Comparison of ENCODE assay signal across 17 cellular contexts in the genomic region with DNA sequence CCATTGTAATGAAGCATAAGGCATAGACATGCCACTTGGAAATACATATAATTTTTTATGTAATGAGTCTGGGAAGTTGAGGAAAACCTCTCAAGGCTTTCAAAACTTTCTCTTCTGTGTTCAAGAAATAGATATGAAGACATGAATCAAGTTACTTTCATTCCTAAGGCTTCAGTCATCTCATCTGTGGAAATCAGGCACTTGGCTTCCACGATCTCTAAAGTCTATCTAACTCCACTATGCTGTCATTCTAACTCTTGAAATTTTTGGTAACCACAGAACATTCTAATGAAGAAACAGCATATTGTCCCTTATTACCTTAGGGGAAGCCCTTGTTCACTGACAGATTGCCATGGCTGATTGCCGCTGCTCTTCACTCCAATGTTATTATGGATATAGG.
DNase-seq lines count a peak whose midpoint lies in the region; ATAC-seq, FAIRE-seq and TF ChIP-seq lines count a peak whose summit lies in the region.
"Had no signal": no experiment of that assay in that cellular context is flagged by ENCODE, and none has a peak within 500 bp of the region (broad histone marks: within the 10 kb centered on the region; RNA-seq: fewer than 3 reads in every experiment).

No MANE protein-coding gene starts in this region.

- no peaks in the 10 kb centered on the region for H3K27me3 ChIP-seq in adipocyte (replicated peaks; ENCODE audit: control insufficient read depth, insufficient read depth, low read length)

- no peak overlapping the region for H3K9ac ChIP-seq in adipocyte (ENCODE audit: low read length)

- ATAC-seq in HG02840 (IDR thresholded peaks at IDR 0.05; ENCODE audit: low FRiP score, unreplicated experiment) = no peak
- ATAC-seq: CD8-positive, alpha-beta T cell had no signal

- H3K4me1 ChIP-seq in adipocyte (ENCODE audit: control insufficient read depth, insufficient read depth, low read length) = no peaks in the 10 kb centered on the region
- H3K4me1 ChIP-seq: Caco-2, HAP-1 had no signal

- no peak for FAIRE-seq in HTR-8/SVneo (lab: Jason Lieb, UNC)
- FAIRE-seq: G401.6, GM12892, GM19239, H54 had no signal

- H3K4me3 ChIP-seq in adipocyte (ENCODE audit: low read length) (no peak overlapping the region), choroid plexus epithelial cell (ENCODE audit: low read depth, low read length) (no peak overlapping the region)
- H3K4me3 ChIP-seq: HAP-1 had no signal

- H3K36me3 ChIP-seq in adipocyte (ENCODE audit: control insufficient read depth, insufficient read depth, low read length, severe bottlenecking) = no peaks in the 10 kb centered on the region
- H3K36me3 ChIP-seq: HAP-1 had no signal

- peaks cover 3% of the 10 kb centered on the region for H3K9me3 ChIP-seq in adipocyte (ENCODE audit: control insufficient read depth, low read length)
- H3K9me3 ChIP-seq: Caco-2, HAP-1 had no signal

- no peak for TF ChIP-seq CTCF in choroid plexus epithelial cell (conservative IDR thresholded peaks at IDR 0.05; ENCODE audit: low read depth, low read length)

- DNase-seq in adipocyte (ENCODE audit: low read depth) (peak; percentile 65), choroid plexus epithelial cell (ENCODE audit: low read depth) (peak; percentile 68), iris pigment epithelial cell (ENCODE audit: low read depth) (peak; percentile 3), HTR-8/SVneo (ENCODE audit: insufficient read length, low spot score) (no peak), NCI-H187 treated with DMSO at 0.1 percent for 48 hours (lab: John Stamatoyannopoulos, UW) (no peak)
- DNase-seq: C1 segment of cervical spinal cord; Caco-2; CD8-positive, alpha-beta T cell; DMS153; DND-41; GOT3 had no signal

Comparison
In these comparisons a context has a peak if more than half of its experiments do, and no peak if none do; other contexts are left out.
1. DNase-seq: peak in adipocyte (single experiment), choroid plexus epithelial cell (single experiment) and iris pigment epithelial cell (single experiment); none in HTR-8/SVneo (single experiment) and NCI-H187 treated with DMSO at 0.1 percent for 48 hours (single experiment).